Comparison of ENCODE assay signal across 14 cellular contexts in the genomic region with DNA sequence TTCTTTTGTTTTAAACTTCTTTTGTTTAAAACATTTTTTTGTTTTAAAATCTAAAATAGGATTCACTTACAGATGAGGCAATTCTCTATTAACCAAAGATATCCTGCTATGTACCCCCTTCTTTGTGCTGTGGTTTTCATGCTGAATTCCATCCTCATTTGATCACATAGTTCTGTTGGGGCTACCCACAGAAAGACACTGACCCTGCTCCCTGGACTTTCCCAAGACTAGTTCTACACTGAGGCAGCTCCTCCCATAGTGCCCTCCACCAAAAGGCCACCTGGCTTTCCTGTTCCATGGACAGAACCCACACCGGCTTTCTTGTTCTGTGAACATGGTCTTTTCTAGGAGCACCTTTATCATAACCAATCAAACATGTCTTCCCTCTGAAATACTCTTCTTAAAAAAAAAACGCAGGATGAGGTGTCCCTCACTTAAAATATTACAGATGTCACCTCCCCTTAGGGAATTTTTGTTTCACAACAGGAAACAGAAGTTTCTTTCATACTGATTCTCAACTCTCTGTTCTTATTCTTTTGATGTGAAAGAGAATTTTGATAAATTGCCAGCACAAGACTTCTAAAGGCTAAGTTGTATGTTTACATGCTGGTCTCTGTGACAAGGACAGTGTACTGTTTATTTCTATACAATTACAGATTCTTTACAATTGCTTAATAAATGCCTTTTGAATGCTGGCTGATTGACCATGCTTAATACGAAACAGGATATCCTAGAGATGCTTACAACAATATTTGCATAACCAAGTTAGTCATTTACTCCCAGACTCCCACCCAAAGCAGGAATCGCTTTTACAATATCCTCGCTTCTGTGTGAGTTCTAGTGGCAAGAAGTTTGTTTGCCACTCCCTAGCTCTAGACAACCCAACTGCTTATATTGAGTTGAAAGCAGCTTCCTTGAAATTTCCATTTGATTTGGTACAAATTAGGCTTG.
A peak's percentile ranks its signal among the peaks of the same experiment; 100 is the strongest.
DNase-seq lines count a peak whose midpoint lies in the region; ATAC-seq lines count a peak whose summit lies in the region.
"Had no signal": no experiment of that assay in that cellular context is flagged by ENCODE, and none has a peak within 500 bp of the region (broad histone marks: within the 10 kb centered on the region; RNA-seq: fewer than 3 reads in every experiment).

No MANE protein-coding gene starts in this region.

- H3K4me2 ChIP-seq in mesenchymal stem cell (ENCODE audit: low read length, poor library complexity, severe bottlenecking): peak overlapping the region; percentile 19

- H3K27me3 ChIP-seq in mesenchymal stem cell (ENCODE audit: control insufficient read depth in 1 of 2, insufficient read depth in 1 of 2, low read length in 2 of 2): no peaks in the 10 kb centered on the region
- H3K27me3 ChIP-seq: adrenal gland had no signal

- H3K23ac ChIP-seq in mesenchymal stem cell (ENCODE audit: low read length in 2 of 2): no peak overlapping the region

- no peaks in the 10 kb centered on the region for H3K79me1 ChIP-seq in mesenchymal stem cell (replicated peaks; ENCODE audit: low read length, poor library complexity, severe bottlenecking)

- H3K27ac ChIP-seq in mesenchymal stem cell (ENCODE audit: low read length, poor library complexity, severe bottlenecking): peak overlapping the region; percentile 99
- H3K27ac ChIP-seq: adrenal gland had no signal

- no peak overlapping the region for H3K4ac ChIP-seq in mesenchymal stem cell (ENCODE audit: low read depth in 1 of 2, low read length in 2 of 2)

- H2BK5ac ChIP-seq in mesenchymal stem cell (ENCODE audit: low read depth, low read length, poor library complexity, severe bottlenecking): peak overlapping the region; percentile 99

- no peak overlapping the region for H2BK15ac ChIP-seq in mesenchymal stem cell (ENCODE audit: low read depth, poor library complexity, severe bottlenecking)

- no peak overlapping the region for H4K91ac ChIP-seq in mesenchymal stem cell (ENCODE audit: low read length)

- peaks cover 6% of the 10 kb centered on the region for H3K4me1 ChIP-seq in mesenchymal stem cell (ENCODE audit: control insufficient read depth, insufficient read depth, low read depth, low read length)
- H3K4me1 ChIP-seq: adrenal gland had no signal

- no peak overlapping the region for H3K18ac ChIP-seq in mesenchymal stem cell (ENCODE audit: low read depth in 1 of 2, low read length in 2 of 2)

- H2AFZ ChIP-seq in mesenchymal stem cell (ENCODE audit: low read depth, low read length): no peak overlapping the region

- H2AK5ac ChIP-seq in mesenchymal stem cell (ENCODE audit: low read length, severe bottlenecking): no peak overlapping the region

- DNase-seq in mesenchymal stem cell: peak; percentile 7
- DNase-seq in ureter (ENCODE audit: low spot score): no peak
- no peak for DNase-seq in NOMO-1 treated with dmso at 0.1 percent for 144 hours (lab: John Stamatoyannopoulos, UW; ENCODE audit: unreplicated experiment)
- no peak for DNase-seq in NCI-H1930 (lab: John Stamatoyannopoulos, UW)
- DNase-seq: adrenal gland; mucosa of descending colon; NCI-H1105 treated with DMSO at 0.1 percent for 48 hours; NCI-H524 treated with DMSO at 0.1 percent for 48 hours; stimulated activated naive CD4-positive, alpha-beta T cell treated with Interleukin-2 at 50 U/mL for 16 hours had no signal

- no peak overlapping the region for H2BK120ac ChIP-seq in mesenchymal stem cell (ENCODE audit: low read depth, low read length)

- no peak overlapping the region for H3K14ac ChIP-seq in mesenchymal stem cell (ENCODE audit: low read length in 2 of 2)

- H2BK12ac ChIP-seq in mesenchymal stem cell (ENCODE audit: low read length in 2 of 2): no peak overlapping the region

- ATAC-seq in GM18907 (IDR thresholded peaks at IDR 0.05; ENCODE audit: unreplicated experiment): peak; percentile 73
- ATAC-seq in HG02610 (IDR thresholded peaks at IDR 0.05; ENCODE audit: unreplicated experiment): peak; percentile 52
- peak; percentile 67 for ATAC-seq in HG03457 (IDR thresholded peaks at IDR 0.05; ENCODE audit: unreplicated experiment)
- no peak for ATAC-seq in GM18519 (IDR thresholded peaks at IDR 0.05; ENCODE audit: low FRiP score, unreplicated experiment)
- ATAC-seq: mucosa of descending colon, Panc1 had no signal

- WGBS in mesenchymal stem cell: 82% methylated on average over 5 of the region's 5 CpGs

- H3K36me3 ChIP-seq in mesenchymal stem cell (ENCODE audit: control insufficient read depth in 1 of 2, insufficient read depth in 2 of 2, low read depth in 1 of 2, low read length in 2 of 2): no peaks in the 10 kb centered on the region
- H3K36me3 ChIP-seq: adrenal gland had no signal

- no peak overlapping the region for H4K8ac ChIP-seq in mesenchymal stem cell (ENCODE audit: low read length)

- peaks cover 3% of the 10 kb centered on the region for H3K9me3 ChIP-seq in mesenchymal stem cell (ENCODE audit: control insufficient read depth, low read length)
- H3K9me3 ChIP-seq: adrenal gland, mucosa of descending colon had no signal

- no peak overlapping the region for H3K9ac ChIP-seq in mesenchymal stem cell (ENCODE audit: low read length)

- H3K4me3 ChIP-seq in mesenchymal stem cell (ENCODE audit: insufficient read depth in 1 of 2, low read depth in 1 of 2, low read length in 2 of 2): no peak overlapping the region
- H3K4me3 ChIP-seq: adrenal gland, mucosa of descending colon had no signal
